Comparison of ENCODE assay signal across 20 cellular contexts in the genomic region with DNA sequence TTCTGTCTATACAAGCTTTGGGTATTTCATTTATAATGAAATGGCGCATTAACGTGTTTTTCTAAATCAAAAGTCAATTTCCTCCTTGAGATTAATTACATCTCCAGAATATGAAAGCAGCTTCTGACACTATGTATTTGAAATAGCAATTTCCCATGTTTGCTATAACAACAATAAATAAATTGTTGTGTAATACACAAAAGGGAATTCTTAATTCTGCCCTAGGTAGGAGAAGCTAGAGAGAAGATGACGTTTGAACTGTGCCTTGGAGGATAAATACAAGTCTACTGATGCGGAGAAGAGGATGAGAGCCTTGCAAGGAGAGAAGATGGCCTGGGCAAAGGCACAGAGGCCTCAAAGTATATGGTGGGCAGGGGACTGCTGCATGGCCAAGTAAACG. TPM values are rescaled to one million over a fixed set of nuclear protein-coding genes. Genes with fewer than 3 reads are reported as not detected.
A peak's percentile ranks its signal among the peaks of the same experiment; 100 is the strongest.
DNase-seq lines count a peak whose midpoint lies in the region; ATAC-seq and TF ChIP-seq lines count a peak whose summit lies in the region.
"Had no signal": no experiment of that assay in that cellular context is flagged by ENCODE, and none has a peak within 500 bp of the region (broad histone marks: within the 10 kb centered on the region; RNA-seq: fewer than 3 reads in every experiment).

No MANE protein-coding gene starts in this region.

- no peak for TF ChIP-seq CTCF in GM23338 (conservative IDR thresholded peaks at IDR 0.05; ENCODE audit: low read depth in 2 of 2)
- no peak for TF ChIP-seq CTCF in lower lobe of right lung (IDR thresholded peaks at IDR 0.05)

- H3K27ac ChIP-seq in BLaER1 treated with 17β-estradiol and CSF1 and Interleukin-3, amounts not matched to agents 10 nM and 100 nM: peak overlapping the region in 2 of 11 experiments; percentile 78 to 82; a peak in 4 of 22 replicates
- no peak overlapping the region for H3K27ac ChIP-seq in GM23338 (ENCODE audit: low read depth)
- peak overlapping the region; percentile 88 for H3K27ac ChIP-seq in lower lobe of right lung
- H3K27ac ChIP-seq: GM23248, SJCRH30 had no signal

- no peaks in the 10 kb centered on the region for H3K9me2 ChIP-seq in GM23338 (ENCODE audit: insufficient read depth)

- no peak overlapping the region for H3K4me3 Mint-ChIP-seq in GM23338
- H3K4me3 Mint-ChIP-seq in stimulated activated naive B cell treated with anti-CD40 and anti-IgM and Interleukin-4, amounts not matched to agents 10 μg/mL and 1 μg/mL and 100 μg/mL, for 72 hours: peak overlapping the region in 1 of 2 donors; percentile 30

- peak overlapping the region in 9 of 11 experiments; percentile 77 to 89 (median 83); a peak in 15 of 22 replicates for H3K4me2 ChIP-seq in BLaER1 treated with 17β-estradiol and CSF1 and Interleukin-3, amounts not matched to agents 10 nM and 100 nM
- H3K4me2 ChIP-seq in GM23338: no peak overlapping the region

- H3K36me3 Mint-ChIP-seq in GM23338 (ENCODE audit: low read depth): no peaks in the 10 kb centered on the region
- peaks cover 0 to 3% of the 10 kb centered on the region in 2 donors for H3K36me3 Mint-ChIP-seq in stimulated activated naive B cell treated with anti-CD40 and anti-IgM and Interleukin-4, amounts not matched to agents 10 μg/mL and 1 μg/mL and 100 μg/mL, for 72 hours

- H3K9me3 ChIP-seq in BLaER1 treated with 17β-estradiol and CSF1 and Interleukin-3, amounts not matched to agents 10 nM and 100 nM (replicated peaks in 1 of 11): no peaks in the 10 kb centered on the region
- H3K9me3 ChIP-seq in lower lobe of right lung: no peaks in the 10 kb centered on the region
- H3K9me3 ChIP-seq: SJCRH30 had no signal

- H2AFZ ChIP-seq in GM23338: 0 out of 2 replicates have a peak overlapping the region, but pooled peaks have one; percentile 48
- H2AFZ ChIP-seq: GM23248 had no signal

- no peak overlapping the region for H3K4me3 ChIP-seq in BLaER1 treated with 17β-estradiol and CSF1 and Interleukin-3, amounts not matched to agents 10 nM and 100 nM
- H3K4me3 ChIP-seq in GM23338: no peak overlapping the region
- H3K4me3 ChIP-seq in lower lobe of right lung: peak overlapping the region; percentile 34
- H3K4me3 ChIP-seq: GM23248, SJCRH30 had no signal

- intact Hi-C loops in lower lobe of right lung (cut with DNase I): loop anchor here (10.0 kb wide), 1 partner anchor 68 kb away; no protein-coding TSS in a partner anchor

- H3K4me1 ChIP-seq in BLaER1 treated with 17β-estradiol and CSF1 and Interleukin-3, amounts not matched to agents 10 nM and 100 nM: peaks cover 46 to 60% (median 52%) of the 10 kb centered on the region in 10 experiments
- H3K4me1 ChIP-seq in GM23338 (ENCODE audit: insufficient read depth): 0 out of 2 replicates have a peak, but pooled peaks cover 2% of the 10 kb centered on the region
- peaks cover 47% of the 10 kb centered on the region for H3K4me1 ChIP-seq in lower lobe of right lung
- H3K4me1 ChIP-seq: SJCRH30 had no signal

- no peaks in the 10 kb centered on the region for H3K27me3 ChIP-seq in BLaER1 treated with 17β-estradiol and CSF1 and Interleukin-3, amounts not matched to agents 10 nM and 100 nM
- H3K27me3 ChIP-seq in GM23338 (ENCODE audit: insufficient read depth) (no peaks in the 10 kb centered on the region), lower lobe of right lung (ENCODE audit: low read depth) (no peaks in the 10 kb centered on the region)

- no peaks in the 10 kb centered on the region for H3K9me3 Mint-ChIP-seq in GM23338
- H3K9me3 Mint-ChIP-seq in stimulated activated naive B cell treated with anti-CD40 and anti-IgM and Interleukin-4, amounts not matched to agents 10 μg/mL and 1 μg/mL and 100 μg/mL, for 72 hours: no peaks in the 10 kb centered on the region

- peaks cover 14% of the 10 kb centered on the region for H3K4me1 Mint-ChIP-seq in GM23338
- H3K4me1 Mint-ChIP-seq in stimulated activated naive B cell treated with anti-CD40 and anti-IgM and Interleukin-4, amounts not matched to agents 10 μg/mL and 1 μg/mL and 100 μg/mL, for 72 hours: peaks cover 52 to 73% of the 10 kb centered on the region in 2 donors

- no peak for DNase-seq in GM23338 (ENCODE audit: low spot score)
- no peak for DNase-seq in lower lobe of right lung
- DNase-seq in stimulated activated naive B cell treated with anti-CD40 and anti-IgM and Interleukin-4, amounts not matched to agents 10 μg/mL and 1 μg/mL and 100 μg/mL, for 72 hours: no peak
- DNase-seq in hypothalamus (lab: John Stamatoyannopoulos, UW): no peak
- DNase-seq in stimulated activated CD4-positive, alpha-beta T cell treated with anti-CD3 and anti-CD28 coated beads, Interleukin-4, amount 100 ng/mL, for 24 hours: no peak
- DNase-seq in EL: no peak
- DNase-seq: C1 segment of cervical spinal cord, DMS79 treated with DMSO at 0.1 percent for 48 hours, GM23248, NCI-H1092 treated with DMSO at 0.1 percent for 48 hours, NCI-H146, NCI-H2029 treated with DMSO at 0.1 percent for 48 hours, NCI-H2171, NCI-H526, PC-3, RPMI8226, SJCRH30 had no signal

- H4K20me1 ChIP-seq in BLaER1 treated with 17β-estradiol and CSF1 and Interleukin-3, amounts not matched to agents 10 nM and 100 nM: no peaks in the 10 kb centered on the region
- H4K20me1 ChIP-seq in GM23338 (replicated peaks; ENCODE audit: insufficient read depth): no peaks in the 10 kb centered on the region

- ATAC-seq in GM23338: no peak
- no peak for ATAC-seq in lower lobe of right lung
- no peak for ATAC-seq in stimulated activated naive B cell treated with anti-CD40 and anti-IgM and Interleukin-4, amounts not matched to agents 10 μg/mL and 1 μg/mL and 100 μg/mL, for 72 hours (replicated peaks)
- ATAC-seq: HCT116, PC-3 had no signal

- H3F3A ChIP-seq in GM23338 (replicated peaks; ENCODE audit: low read depth): no peaks in the 10 kb centered on the region

- no peaks in the 10 kb centered on the region for H3K36me3 ChIP-seq in BLaER1 treated with 17β-estradiol and CSF1 and Interleukin-3, amounts not matched to agents 10 nM and 100 nM
- no peaks in the 10 kb centered on the region for H3K36me3 ChIP-seq in GM23338 (ENCODE audit: insufficient read depth)
- H3K36me3 ChIP-seq in lower lobe of right lung: no peaks in the 10 kb centered on the region
- H3K36me3 ChIP-seq: SJCRH30 had no signal

- H3K27me3 Mint-ChIP-seq in GM23338 (ENCODE audit: insufficient read depth, low read depth, poor library complexity): peaks cover 8% of the 10 kb centered on the region
- H3K27me3 Mint-ChIP-seq in stimulated activated naive B cell treated with anti-CD40 and anti-IgM and Interleukin-4, amounts not matched to agents 10 μg/mL and 1 μg/mL and 100 μg/mL, for 72 hours: no peaks in the 10 kb centered on the region

- H3K27ac Mint-ChIP-seq in GM23338: no peak overlapping the region
- peak overlapping the region; percentile 97 for H3K27ac Mint-ChIP-seq in stimulated activated naive B cell treated with anti-CD40 and anti-IgM and Interleukin-4, amounts not matched to agents 10 μg/mL and 1 μg/mL and 100 μg/mL, for 72 hours

- H3K79me2 ChIP-seq in GM23338 (replicated peaks; ENCODE audit: insufficient read depth): no peaks in the 10 kb centered on the region

- no peak overlapping the region for H3K9ac ChIP-seq in BLaER1 treated with 17β-estradiol and CSF1 and Interleukin-3, amounts not matched to agents 10 nM and 100 nM
- H3K9ac ChIP-seq: GM23248 had no signal

TF ChIP-seq in GM23338, 12 proteins besides CTCF, POLR2A, EP300 and RAD21 (continues in another document):
- TF ChIP-seq, protein P1, sequence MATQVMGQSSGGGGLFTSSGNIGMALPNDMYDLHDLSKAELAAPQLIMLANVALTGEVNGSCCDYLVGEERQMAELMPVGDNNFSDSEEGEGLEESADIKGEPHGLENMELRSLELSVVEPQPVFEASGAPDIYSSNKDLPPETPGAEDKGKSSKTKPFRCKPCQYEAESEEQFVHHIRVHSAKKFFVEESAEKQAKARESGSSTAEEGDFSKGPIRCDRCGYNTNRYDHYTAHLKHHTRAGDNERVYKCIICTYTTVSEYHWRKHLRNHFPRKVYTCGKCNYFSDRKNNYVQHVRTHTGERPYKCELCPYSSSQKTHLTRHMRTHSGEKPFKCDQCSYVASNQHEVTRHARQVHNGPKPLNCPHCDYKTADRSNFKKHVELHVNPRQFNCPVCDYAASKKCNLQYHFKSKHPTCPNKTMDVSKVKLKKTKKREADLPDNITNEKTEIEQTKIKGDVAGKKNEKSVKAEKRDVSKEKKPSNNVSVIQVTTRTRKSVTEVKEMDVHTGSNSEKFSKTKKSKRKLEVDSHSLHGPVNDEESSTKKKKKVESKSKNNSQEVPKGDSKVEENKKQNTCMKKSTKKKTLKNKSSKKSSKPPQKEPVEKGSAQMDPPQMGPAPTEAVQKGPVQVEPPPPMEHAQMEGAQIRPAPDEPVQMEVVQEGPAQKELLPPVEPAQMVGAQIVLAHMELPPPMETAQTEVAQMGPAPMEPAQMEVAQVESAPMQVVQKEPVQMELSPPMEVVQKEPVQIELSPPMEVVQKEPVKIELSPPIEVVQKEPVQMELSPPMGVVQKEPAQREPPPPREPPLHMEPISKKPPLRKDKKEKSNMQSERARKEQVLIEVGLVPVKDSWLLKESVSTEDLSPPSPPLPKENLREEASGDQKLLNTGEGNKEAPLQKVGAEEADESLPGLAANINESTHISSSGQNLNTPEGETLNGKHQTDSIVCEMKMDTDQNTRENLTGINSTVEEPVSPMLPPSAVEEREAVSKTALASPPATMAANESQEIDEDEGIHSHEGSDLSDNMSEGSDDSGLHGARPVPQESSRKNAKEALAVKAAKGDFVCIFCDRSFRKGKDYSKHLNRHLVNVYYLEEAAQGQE (IDR thresholded peaks at IDR 0.05; ENCODE audit: unreplicated experiment): no peak

RNA-seq across cellular contexts. Expression of gene HLA-DOA, which starts 7.6 kb away (rescaled TPM):
- total RNA-seq in GM23338 (2014; rRNA removed; shearing (Covaris generic)): 30.5 and 34.2 TPM in 2 replicates
- polyA plus RNA-seq in GM23338 (2016; fragmentation: Nextera tagmentation; extraction: Ambion mirVana): 4.8 TPM in 2 replicates
- total RNA-seq in lower lobe of right lung: 31.2 TPM
- total RNA-seq: GM23248, PC-3 had no signal

RNA-seq across cellular contexts. Expression of gene BRD2, which starts 48.6 kb away (rescaled TPM):
- 169 and 182 TPM in 2 replicates for total RNA-seq in GM23338 (2014; rRNA removed; shearing (Covaris generic))
- 81.9 and 84.9 TPM in 2 replicates for polyA plus RNA-seq in GM23338 (2016; fragmentation: Nextera tagmentation; extraction: Ambion mirVana)
- 173 TPM for total RNA-seq in lower lobe of right lung

RNA-seq across cellular contexts. Expression of gene HLA-DPA1, which starts 56.4 kb away (rescaled TPM):
- total RNA-seq in GM23338 (2014; rRNA removed; shearing (Covaris generic)): 6.6 and 6.9 TPM in 2 replicates
- 3.9 and 4.1 TPM in 2 replicates for polyA plus RNA-seq in GM23338 (2016; fragmentation: Nextera tagmentation; extraction: Ambion mirVana)
- total RNA-seq in lower lobe of right lung: 600 TPM
- total RNA-seq: G401, PC-3, SJCRH30 had no signal

RNA-seq across cellular contexts. Expression of gene HLA-DPB1, which starts 58.8 kb away (rescaled TPM):
- total RNA-seq in GM23338 (2014; rRNA removed; shearing (Covaris generic)): 32.1 and 37.6 TPM in 2 replicates
- polyA plus RNA-seq in GM23338 (2016; fragmentation: Nextera tagmentation; extraction: Ambion mirVana): 19.8 and 22.0 TPM in 2 replicates
- total RNA-seq in lower lobe of right lung: 483 TPM
- total RNA-seq: G401, PC-3, SJCRH30 had no signal

Comparison
In these comparisons a context has a peak if more than half of its experiments do, and no peak if none do; other contexts are left out.
1. RNA of gene HLA-DPA1, which starts 56.4 kb away (total RNA-seq): 600 TPM in lower lobe of right lung (single experiment); 6.6 to 6.9 TPM in GM23338; every median in the first group is over 10 times any median in the second.